In the genomic region with DNA sequence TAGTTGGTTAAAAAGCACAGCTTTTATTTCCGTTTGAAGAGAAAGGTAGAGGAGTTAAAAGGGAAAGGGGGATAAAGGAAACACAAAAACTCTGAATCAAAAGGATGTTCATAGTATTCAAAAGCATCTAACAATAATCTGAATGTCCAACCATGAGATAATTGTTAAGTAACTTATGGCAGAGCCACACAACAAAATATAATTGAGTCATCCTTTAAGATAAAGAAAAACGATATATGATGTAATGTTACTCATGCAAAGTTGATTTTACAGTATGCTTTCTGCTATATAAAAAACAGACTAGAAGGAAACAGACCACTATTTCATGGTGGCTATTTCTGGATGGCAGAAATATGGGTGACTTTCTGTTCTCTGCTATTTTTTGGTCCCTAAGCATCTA, we compare ENCODE assay signal across 15 cellular contexts. TPM values are rescaled to one million over a fixed set of nuclear protein-coding genes. Genes with fewer than 3 reads are reported as not detected.
DNase-seq lines count a peak whose midpoint lies in the region; ATAC-seq and TF ChIP-seq lines count a peak whose summit lies in the region.
"Had no signal": no experiment of that assay in that cellular context is flagged by ENCODE, and none has a peak within 500 bp of the region (broad histone marks: within the 10 kb centered on the region; RNA-seq: fewer than 3 reads in every experiment).

No MANE protein-coding gene starts in this region.

- ATAC-seq in DND-41 (ENCODE audit: insufficient read depth, low read depth) (no peak), GM21381 (IDR thresholded peaks at IDR 0.05; ENCODE audit: unreplicated experiment) (no peak)
- ATAC-seq: foreskin keratinocyte, psoas muscle had no signal

- intact Hi-C loops in A673 (cut with micrococcal nuclease; ENCODE audit: unreplicated experiment): loop anchor here (10.0 kb wide), 1 partner anchor 770 kb away; a partner anchor contains a TSS
- intact Hi-C loops in activated T-helper 1 cell treated with anti-CD3 and anti-CD28 coated beads, Interleukin-12 subunit alpha, Interleukin-12 subunit beta, Interleukin-2, Interleukin-4 antibody, amounts not matched to agents 30 ng/mL and 10 ng/mL and 1 ng/mL, durations not matched to agents 14 hours and 24 hours and 36 hours (cut with micrococcal nuclease): loop anchor here (10.0 kb wide), 1 partner anchor 750 kb away; a partner anchor contains a TSS

- H3K4me1 Mint-ChIP-seq in activated T-helper 1 cell treated with anti-CD3 and anti-CD28 coated beads, Interleukin-12 subunit alpha, Interleukin-12 subunit beta, Interleukin-2, Interleukin-4 antibody, amounts not matched to agents 30 ng/mL and 10 ng/mL and 1 ng/mL, durations not matched to agents 14 hours and 24 hours and 36 hours (ENCODE audit: low read depth): peaks cover 56% of the 10 kb centered on the region

- DNase-seq in A673 (ENCODE audit: low spot score): no peak
- DNase-seq in DND-41: no peak
- DNase-seq in fibroblast of mammary gland (ENCODE audit: low read depth): peak; percentile 27
- no peak for DNase-seq in activated T-helper 1 cell treated with anti-CD3 and anti-CD28 coated beads, Interleukin-12 subunit alpha, Interleukin-12 subunit beta, Interleukin-2, Interleukin-4 antibody, amounts not matched to agents 30 ng/mL and 10 ng/mL and 1 ng/mL, durations not matched to agents 14 hours and 24 hours and 36 hours (ENCODE audit: low spot score)
- no peak for DNase-seq in globus pallidus (ENCODE audit: low spot score)
- no peak for DNase-seq in activated CD4-positive, alpha-beta T cell treated with anti-CD3 and anti-CD28 coated beads, Interleukin-2, amount 50 U/mL, for 1 hour
- DNase-seq: effector CD4-positive, alpha-beta T cell; NCI-H345; psoas muscle had no signal

- H3K9ac ChIP-seq in DND-41 (ENCODE audit: low read depth, low read length) (peak overlapping the region; percentile 6; the same call in 1 of the 2 replicates), SU-DHL-6 (ENCODE audit: low read length) (no peak overlapping the region)

- no peaks in the 10 kb centered on the region for H3K27me3 Mint-ChIP-seq in activated T-helper 1 cell treated with anti-CD3 and anti-CD28 coated beads, Interleukin-12 subunit alpha, Interleukin-12 subunit beta, Interleukin-2, Interleukin-4 antibody, amounts not matched to agents 30 ng/mL and 10 ng/mL and 1 ng/mL, durations not matched to agents 14 hours and 24 hours and 36 hours (ENCODE audit: insufficient read depth)

- H3K9me2 ChIP-seq in SU-DHL-6 (replicated peaks; ENCODE audit: insufficient read depth, low read length): no peaks in the 10 kb centered on the region

- peaks cover 35% of the 10 kb centered on the region for H3K4me1 ChIP-seq in A673 (ENCODE audit: insufficient read depth, low read length, poor library complexity, severe bottlenecking)
- peaks cover 44% of the 10 kb centered on the region for H3K4me1 ChIP-seq in DND-41 (ENCODE audit: insufficient read depth, low read length)

- CTCF ChIA-PET in A673 (lab: Charles Lee): no interaction called here

- no TSS peak for BruUV-seq in A673 (replicated peaks; lab: Mats Ljungman, UMichigan)

- H3K27ac Mint-ChIP-seq in activated T-helper 1 cell treated with anti-CD3 and anti-CD28 coated beads, Interleukin-12 subunit alpha, Interleukin-12 subunit beta, Interleukin-2, Interleukin-4 antibody, amounts not matched to agents 30 ng/mL and 10 ng/mL and 1 ng/mL, durations not matched to agents 14 hours and 24 hours and 36 hours: no peak overlapping the region
- H3K27ac Mint-ChIP-seq: nephron had no signal

- H3K4me3 Mint-ChIP-seq in activated T-helper 1 cell treated with anti-CD3 and anti-CD28 coated beads, Interleukin-12 subunit alpha, Interleukin-12 subunit beta, Interleukin-2, Interleukin-4 antibody, amounts not matched to agents 30 ng/mL and 10 ng/mL and 1 ng/mL, durations not matched to agents 14 hours and 24 hours and 36 hours: no peak overlapping the region

- H3K4me2 ChIP-seq in DND-41 (ENCODE audit: insufficient read depth, low read length): 0 out of 2 replicates have a peak overlapping the region, but pooled peaks have one; percentile 50
- H3K4me2 ChIP-seq in SU-DHL-6 (ENCODE audit: low read depth, low read length, poor library complexity, severe bottlenecking): peak overlapping the region; percentile 61

- H3F3A ChIP-seq in SU-DHL-6 (ENCODE audit: insufficient read depth): peaks cover 12% of the 10 kb centered on the region

- POLR2A ChIA-PET in A673 (lab: Charles Lee; ENCODE audit: low non-redundant PET): no interaction called here

- no peak for TF ChIP-seq CTCF in A673 (conservative IDR thresholded peaks at IDR 0.05; ENCODE audit: low read depth, low read length)
- TF ChIP-seq CTCF in DND-41 (IDR thresholded peaks at IDR 0.05; ENCODE audit: borderline replicate concordance, extremely low read depth, low read length, poor library complexity, severe bottlenecking): no peak
- no peak for TF ChIP-seq CTCF in SU-DHL-6 (IDR thresholded peaks at IDR 0.05; ENCODE audit: insufficient read depth, low read length, poor library complexity, severe bottlenecking)
- no peak for TF ChIP-seq CTCF in fibroblast of mammary gland (conservative IDR thresholded peaks at IDR 0.05; ENCODE audit: control insufficient read depth, insufficient read depth, low read depth, low read length)

- H3K79me2 ChIP-seq in DND-41 (ENCODE audit: insufficient read depth, low read length): peaks cover 30% of the 10 kb centered on the region
- peaks cover 57% of the 10 kb centered on the region for H3K79me2 ChIP-seq in SU-DHL-6 (ENCODE audit: insufficient read depth, low read length)

- H3K27ac ChIP-seq in A673 (ENCODE audit: low read depth, low read length, poor library complexity, severe bottlenecking) (peak overlapping the region; percentile 43), DND-41 (ENCODE audit: low read length) (no peak overlapping the region), SU-DHL-6 (ENCODE audit: low read depth, low read length) (no peak overlapping the region)
- H3K27ac ChIP-seq: cardiac muscle cell, foreskin keratinocyte, psoas muscle had no signal

- H4K20me1 ChIP-seq in DND-41 (ENCODE audit: insufficient read depth, low read length) (peaks cover 32% of the 10 kb centered on the region), SU-DHL-6 (ENCODE audit: low read depth, low read length) (peaks cover 7% of the 10 kb centered on the region; the same call in 1 of the 2 replicates)

- H3K9me3 ChIP-seq in A673 (ENCODE audit: low read depth, low read length, poor library complexity, severe bottlenecking): no peaks in the 10 kb centered on the region
- H3K9me3 ChIP-seq in DND-41 (ENCODE audit: insufficient read depth, low read length, severe bottlenecking): no peaks in the 10 kb centered on the region
- H3K9me3 ChIP-seq in SU-DHL-6 (ENCODE audit: insufficient read depth, low read length): no peaks in the 10 kb centered on the region
- H3K9me3 ChIP-seq: psoas muscle had no signal

- H3K36me3 ChIP-seq in A673 (ENCODE audit: insufficient read depth, low read length, poor library complexity, severe bottlenecking) (peaks cover 32% of the 10 kb centered on the region), DND-41 (ENCODE audit: insufficient read depth, low read length) (peaks cover 35% of the 10 kb centered on the region), SU-DHL-6 (ENCODE audit: low read length) (peaks cover 13% of the 10 kb centered on the region)

- no peak overlapping the region for H2AFZ ChIP-seq in DND-41 (ENCODE audit: low read depth, low read length)
- H2AFZ ChIP-seq in SU-DHL-6 (ENCODE audit: low read depth, low read length, severe bottlenecking): no peak overlapping the region

- no peak overlapping the region for H3K4me3 ChIP-seq in A673 (ENCODE audit: low read depth, low read length, poor library complexity, severe bottlenecking)
- H3K4me3 ChIP-seq in DND-41 (ENCODE audit: low read depth in 1 of 2, low read length in 2 of 2): no peak overlapping the region
- no peak overlapping the region for H3K4me3 ChIP-seq in SU-DHL-6 (ENCODE audit: insufficient read depth, low read length, poor library complexity, severe bottlenecking)
- H3K4me3 ChIP-seq in fibroblast of mammary gland (ENCODE audit: control insufficient read depth, low read depth, low read length): no peak overlapping the region
- H3K4me3 ChIP-seq: cardiac muscle cell, lung, psoas muscle had no signal

- H3K9me3 Mint-ChIP-seq in activated T-helper 1 cell treated with anti-CD3 and anti-CD28 coated beads, Interleukin-12 subunit alpha, Interleukin-12 subunit beta, Interleukin-2, Interleukin-4 antibody, amounts not matched to agents 30 ng/mL and 10 ng/mL and 1 ng/mL, durations not matched to agents 14 hours and 24 hours and 36 hours: no peaks in the 10 kb centered on the region
- H3K9me3 Mint-ChIP-seq: nephron had no signal

- peaks cover 37% of the 10 kb centered on the region for H3K36me3 Mint-ChIP-seq in activated T-helper 1 cell treated with anti-CD3 and anti-CD28 coated beads, Interleukin-12 subunit alpha, Interleukin-12 subunit beta, Interleukin-2, Interleukin-4 antibody, amounts not matched to agents 30 ng/mL and 10 ng/mL and 1 ng/mL, durations not matched to agents 14 hours and 24 hours and 36 hours (ENCODE audit: low read depth)

- H3K27me3 ChIP-seq in A673 (replicated peaks; ENCODE audit: insufficient read depth, low read depth, low read length, poor library complexity) (no peaks in the 10 kb centered on the region), DND-41 (ENCODE audit: insufficient read depth, low read length, poor library complexity) (no peaks in the 10 kb centered on the region), SU-DHL-6 (ENCODE audit: low read length) (no peaks in the 10 kb centered on the region)
- H3K27me3 ChIP-seq: cardiac muscle cell, foreskin keratinocyte had no signal

RNA-seq across cellular contexts. Expression of a gene that starts 3.9 kb away (rescaled TPM):
- 57.2 and 58.2 TPM in 2 replicates for total RNA-seq in A673 (2021)
- total RNA-seq in activated T-helper 1 cell treated with anti-CD3 and anti-CD28 coated beads, Interleukin-12 subunit alpha, Interleukin-12 subunit beta, Interleukin-2, Interleukin-4 antibody, amounts not matched to agents 30 ng/mL and 10 ng/mL and 1 ng/mL, durations not matched to agents 14 hours and 24 hours and 36 hours: 34.1 and 35.9 TPM in 2 replicates

RNA-seq across cellular contexts. Expression of a gene that starts 4.1 kb away (rescaled TPM):
- 24.3 and 29.4 TPM in 2 replicates for total RNA-seq in A673 (2021)
- 15.6 and 15.8 TPM in 2 replicates for total RNA-seq in activated T-helper 1 cell treated with anti-CD3 and anti-CD28 coated beads, Interleukin-12 subunit alpha, Interleukin-12 subunit beta, Interleukin-2, Interleukin-4 antibody, amounts not matched to agents 30 ng/mL and 10 ng/mL and 1 ng/mL, durations not matched to agents 14 hours and 24 hours and 36 hours

RNA-seq across cellular contexts. Expression of a gene that starts 49.6 kb away (rescaled TPM):
- total RNA-seq in A673 (2021): 50.8 and 55.6 TPM in 2 replicates
- 40.4 and 41.3 TPM in 2 replicates for total RNA-seq in activated T-helper 1 cell treated with anti-CD3 and anti-CD28 coated beads, Interleukin-12 subunit alpha, Interleukin-12 subunit beta, Interleukin-2, Interleukin-4 antibody, amounts not matched to agents 30 ng/mL and 10 ng/mL and 1 ng/mL, durations not matched to agents 14 hours and 24 hours and 36 hours

RNA-seq across cellular contexts. Expression of a gene that starts 49.8 kb away (rescaled TPM):
- 30.3 and 33.5 TPM in 2 replicates for total RNA-seq in A673 (2021)
- total RNA-seq in activated T-helper 1 cell treated with anti-CD3 and anti-CD28 coated beads, Interleukin-12 subunit alpha, Interleukin-12 subunit beta, Interleukin-2, Interleukin-4 antibody, amounts not matched to agents 30 ng/mL and 10 ng/mL and 1 ng/mL, durations not matched to agents 14 hours and 24 hours and 36 hours: 27.8 and 29.4 TPM in 2 replicates
